In genomic region chr6:13911337-13911736, GRCh38 we compare ENCODE assay signal across 26 cellular contexts. TPM values are rescaled to one million over a fixed set of nuclear protein-coding genes. Genes with fewer than 3 reads are reported as not detected.
"Had no signal": no experiment of that assay in that cellular context is flagged by ENCODE, and none has a peak within 500 bp of the region (broad histone marks: within the 10 kb centered on the region; RNA-seq: fewer than 3 reads in every experiment).

No MANE protein-coding gene starts in this region.

- H3K4me1 ChIP-seq: stomach, suprapubic skin, testis, thyroid gland, tibial artery, transverse colon, upper lobe of left lung, uterus, vagina had no signal

- H3K9me3 ChIP-seq: stomach, suprapubic skin, testis, thoracic aorta, thyroid gland, tibial artery, tibial nerve, transverse colon, upper lobe of left lung, upper lobe of right lung, uterus, vagina had no signal

- FAIRE-seq: urothelium cell line had no signal

- H3K27ac ChIP-seq: stomach, suprapubic skin, testis, thoracic aorta, thyroid gland, tibial artery, tibial nerve, transverse colon, upper lobe of left lung, upper lobe of right lung, uterus, vagina had no signal

- ATAC-seq: stimulated activated memory B cell treated with anti-CD40 and anti-IgM and Interleukin-4, amounts not matched to agents 10 μg/mL and 1 μg/mL and 100 μg/mL, for 72 hours; stimulated activated naive B cell treated with anti-CD40 and anti-IgM and Interleukin-4, amounts not matched to agents 10 μg/mL and 1 μg/mL and 100 μg/mL, for 72 hours; stimulated activated naive CD8-positive, alpha-beta T cell treated with anti-CD3 and anti-CD28 coated beads, Interleukin-15, Interleukin-2, amounts not matched to agents 100 U/mL and 50 U/mL, for 24 hours; upper lobe of right lung had no signal

- H3K27me3 ChIP-seq: testis, thyroid gland, tibial nerve, upper lobe of left lung, upper lobe of right lung, uterus, vagina had no signal

- DNase-seq: stimulated activated CD4-positive, alpha-beta T cell treated with anti-CD3 and anti-CD28 coated beads, Interleukin-2, amount 100 ng/mL, for 48 hours; stimulated activated CD4-positive, alpha-beta T cell treated with anti-CD3 and anti-CD28 coated beads, Interleukin-4, amount 100 ng/mL, for 1 hour; stimulated activated CD4-positive, alpha-beta T cell treated with anti-CD3 and anti-CD28 coated beads, Interleukin-4, amount 100 ng/mL, for 24 hours; stimulated activated CD4-positive, alpha-beta T cell treated with anti-CD3 and anti-CD28 coated beads, Interleukin-4, amount 100 ng/mL, for 4 hours; stimulated activated CD8-positive, alpha-beta memory T cell treated with anti-CD3 and anti-CD28 coated beads, Interleukin-4, amount 100 ng/mL, for 48 hours; stimulated activated naive B cell treated with anti-CD40 and anti-IgM and Interleukin-4, amounts not matched to agents 10 μg/mL and 1 μg/mL and 100 μg/mL, for 72 hours; stimulated activated naive CD4-positive, alpha-beta T cell; stimulated activated naive CD4-positive, alpha-beta T cell treated with Interleukin-2 at 50 U/mL for 16 hours; stimulated activated naive CD8-positive, alpha-beta T cell treated with anti-CD3 and anti-CD28 coated beads, Interleukin-15, amount 100 ng/mL, for 72 hours; stimulated activated naive CD8-positive, alpha-beta T cell treated with anti-CD3 and anti-CD28 coated beads, Interleukin-15, Interleukin-2, amounts not matched to agents 100 U/mL and 50 U/mL, for 24 hours; stomach; substantia nigra; testis; thyroid gland; tibial artery; transverse colon; trophoblast cell; upper lobe of left lung; upper lobe of right lung; uterus had no signal

- H3K36me3 ChIP-seq: stomach, suprapubic skin, thoracic aorta, thyroid gland, tibial artery, tibial nerve, transverse colon, upper lobe of left lung, upper lobe of right lung, uterus, vagina had no signal

- H3K4me3 ChIP-seq: stomach, suprapubic skin, testis, thoracic aorta, thyroid gland, tibial artery, tibial nerve, transverse colon, upper lobe of left lung, upper lobe of right lung, uterus, vagina had no signal

RNA-seq across cellular contexts. Expression of gene RNF182, which starts 13.4 kb away (rescaled TPM):
- total RNA-seq: thoracic aorta, transverse colon had no signal
